In the genomic region with DNA sequence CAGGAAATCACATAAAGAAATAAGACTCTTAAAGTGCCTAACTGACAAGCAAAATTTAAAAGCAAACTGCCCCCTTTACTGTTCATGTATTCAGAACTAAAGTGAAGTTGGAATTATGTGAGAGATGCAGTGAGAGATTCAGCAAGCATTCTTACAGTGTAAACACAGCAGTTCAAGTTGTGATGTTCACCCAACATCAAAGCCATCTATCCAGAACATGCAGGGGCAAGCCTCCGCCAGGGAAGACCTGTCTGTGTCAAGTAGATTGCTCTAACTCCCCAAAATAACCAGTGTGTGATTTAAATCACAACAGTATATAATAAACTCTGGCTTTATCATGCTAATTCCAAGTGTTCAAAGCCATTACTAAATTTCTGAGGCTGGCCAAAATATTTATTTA, we compare ENCODE assay signal across 24 cellular contexts.
A peak's percentile ranks its signal among the peaks of the same experiment; 100 is the strongest.
DNase-seq lines count a peak whose midpoint lies in the region; ATAC-seq and TF ChIP-seq lines count a peak whose summit lies in the region.
"Had no signal": no experiment of that assay in that cellular context is flagged by ENCODE, and none has a peak within 500 bp of the region (broad histone marks: within the 10 kb centered on the region; RNA-seq: fewer than 3 reads in every experiment).

No MANE protein-coding gene starts in this region.

- H3K36me3 Mint-ChIP-seq in H9 (ENCODE audit: insufficient read depth in 1 of 3, low read depth in 3 of 3): no peaks in the 10 kb centered on the region
- H3K36me3 Mint-ChIP-seq: stimulated activated memory B cell treated with anti-CD40 and anti-IgM and Interleukin-4, amounts not matched to agents 10 μg/mL and 1 μg/mL and 100 μg/mL, for 72 hours had no signal

- no peak for TF ChIP-seq POLR2A in prostate gland (IDR thresholded peaks at IDR 0.05)

- H3K27me3 Mint-ChIP-seq in H9 (ENCODE audit: low read depth): no peaks in the 10 kb centered on the region
- H3K27me3 Mint-ChIP-seq: activated B cell treated with CpG ODN at 0.5 μM for 24 hours; CD4-positive, alpha-beta T cell; stimulated activated memory B cell treated with anti-CD40 and anti-IgM and Interleukin-4, amounts not matched to agents 10 μg/mL and 1 μg/mL and 100 μg/mL, for 72 hours had no signal

- H3T11ph ChIP-seq in H9 (ENCODE audit: low read length): no peak overlapping the region

- TF ChIP-seq CTCF in H9 (conservative IDR thresholded peaks at IDR 0.05) (no peak), VCaP (conservative IDR thresholded peaks at IDR 0.05) (no peak), foreskin keratinocyte (conservative IDR thresholded peaks at IDR 0.05) (no peak), prostate gland (IDR thresholded peaks at IDR 0.05) (no peak)

- no peak overlapping the region for H2AK5ac ChIP-seq in H9 (ENCODE audit: insufficient read length, low read length)

- H3K23me2 ChIP-seq in H9 (ENCODE audit: insufficient read length, low read depth, low read length, poor library complexity, severe bottlenecking): no peaks in the 10 kb centered on the region

- peaks cover 3% of the 10 kb centered on the region for H3K79me1 ChIP-seq in H9 (ENCODE audit: insufficient read depth, low read depth, low read length, poor library complexity, severe bottlenecking)

- peaks cover 23 to 29% of the 10 kb centered on the region in 2 experiments for H3K4me1 Mint-ChIP-seq in H9
- H3K4me1 Mint-ChIP-seq: activated B cell treated with CpG ODN at 0.5 μM for 24 hours; activated naive CD8-positive, alpha-beta T cell treated with anti-CD3 and anti-CD28 coated beads, Interleukin-2, amount 50 U/mL, for 24 hours; stimulated activated memory B cell treated with anti-CD40 and anti-IgM and Interleukin-4, amounts not matched to agents 10 μg/mL and 1 μg/mL and 100 μg/mL, for 72 hours had no signal

- H3K18ac ChIP-seq in H9 (ENCODE audit: insufficient read length, low read depth, low read length): no peak overlapping the region

- no peak overlapping the region for H3K4ac ChIP-seq in H9 (ENCODE audit: low read depth, low read length)

- peaks cover 2% of the 10 kb centered on the region; the same call in 1 of the 2 replicates for H3K4me1 ChIP-seq in H9 (ENCODE audit: insufficient read depth, low read length)
- H3K4me1 ChIP-seq in foreskin keratinocyte: peaks cover 9% of the 10 kb centered on the region
- H3K4me1 ChIP-seq in prostate gland (replicated peaks): no peaks in the 10 kb centered on the region
- H3K4me1 ChIP-seq: heart right ventricle had no signal

- H3K27ac Mint-ChIP-seq in H9: peak overlapping the region in 2 of 3 experiments; percentile 17 to 95; a peak in 4 of 7 replicates
- H3K27ac Mint-ChIP-seq: activated B cell treated with CpG ODN at 0.5 μM for 24 hours; activated naive CD8-positive, alpha-beta T cell treated with anti-CD3 and anti-CD28 coated beads, Interleukin-2, amount 50 U/mL, for 24 hours; CD4-positive, alpha-beta T cell; stimulated activated memory B cell treated with anti-CD40 and anti-IgM and Interleukin-4, amounts not matched to agents 10 μg/mL and 1 μg/mL and 100 μg/mL, for 72 hours had no signal

- H4K20me1 ChIP-seq in H9 (ENCODE audit: control insufficient read depth, insufficient read depth, insufficient read length): no peaks in the 10 kb centered on the region

- H4K91ac ChIP-seq in H9 (ENCODE audit: insufficient read length, low read depth, low read length): no peak overlapping the region

- WGBS in H9 (ENCODE audit: extremely low coverage, insufficient read length, low lambda C conversion rate): no CpG with 5 or more reads among the region's 1 CpG
- WGBS in prostate gland: 31% methylated on average over 1 of the region's 1 CpG

- no peaks in the 10 kb centered on the region for H3K79me2 ChIP-seq in H9 (ENCODE audit: insufficient read depth, low read length)

- no peak overlapping the region for H3K9ac ChIP-seq in H9 (ENCODE audit: extremely low read depth, insufficient read length, low read length)

- H3K4me3 ChIP-seq in prostate gland: no peak overlapping the region
- H3K4me3 ChIP-seq: heart right ventricle, thoracic aorta had no signal

- no peak overlapping the region for H2BK5ac ChIP-seq in H9 (ENCODE audit: insufficient read length, low read length)

- H4K5ac ChIP-seq in H9 (ENCODE audit: insufficient read length, low read depth, low read length): no peak overlapping the region

- H2AFZ ChIP-seq in H9 (ENCODE audit: low read length): no peak overlapping the region

- no peak overlapping the region for H4K8ac ChIP-seq in H9 (replicated peaks; ENCODE audit: insufficient read length, low read depth, low read length)

- ATAC-seq in foreskin keratinocyte: peak; percentile 76
- no peak for ATAC-seq in GM21529 (IDR thresholded peaks at IDR 0.05; ENCODE audit: unreplicated experiment)
- ATAC-seq: activated naive CD8-positive, alpha-beta T cell treated with anti-CD3 and anti-CD28 coated beads, Interleukin-2, amount 50 U/mL, for 24 hours; heart right ventricle; SK-N-SH treated with all-trans-retinoic acid at 6 μM for 48 hours; stimulated activated memory B cell treated with anti-CD40 and anti-IgM and Interleukin-4, amounts not matched to agents 10 μg/mL and 1 μg/mL and 100 μg/mL, for 72 hours had no signal

- no peak overlapping the region for H3K14ac ChIP-seq in H9 (ENCODE audit: insufficient read depth, low read length)

- no peak for DNase-seq in H9
- DNase-seq in foreskin keratinocyte: peak; percentile 63 to 79
- DNase-seq in prostate gland (ENCODE audit: low spot score): peak; percentile 42
- DNase-seq in NCI-H2227 treated with DMSO at 0.1 percent for 48 hours (lab: John Stamatoyannopoulos, UW): no peak
- no peak for DNase-seq in NCI-H2029 (lab: John Stamatoyannopoulos, UW)
- DNase-seq: activated B cell treated with CpG ODN at 0.5 μM for 24 hours; activated CD4-positive, alpha-beta T cell treated with anti-CD3 and anti-CD28 coated beads, Interleukin-2, amount 50 U/mL, for 48 hours; activated effector memory CD4-positive, alpha-beta T cell treated with anti-CD3 and anti-CD28 coated beads, Interleukin-2, amount 50 U/mL, for 16 hours; activated naive CD8-positive, alpha-beta T cell treated with anti-CD3 and anti-CD28 coated beads, Interleukin-2, amount 50 U/mL, for 24 hours; activated T-cell treated with anti-CD3 and anti-CD28 coated beads for 4 hours; CD4-positive, alpha-beta T cell; cortex of kidney; DMS153; GF-D8; heart right ventricle; NCI-H774; small intestine; T-helper 9 cell had no signal

- no peak overlapping the region for H3K23ac ChIP-seq in H9 (ENCODE audit: insufficient read length, low read depth, low read length)

- no peaks in the 10 kb centered on the region for H3K36me3 ChIP-seq in prostate gland
- H3K36me3 ChIP-seq: heart right ventricle, thoracic aorta had no signal

- H3K27ac ChIP-seq in H9 (ENCODE audit: insufficient read length, low read depth, low read length) (no peak overlapping the region), VCaP (peak overlapping the region; percentile 11; the same call in 1 of the 2 replicates), foreskin keratinocyte (no peak overlapping the region), prostate gland (no peak overlapping the region)
- H3K27ac ChIP-seq: heart right ventricle, RWPE1, thoracic aorta had no signal

- H3K9me3 Mint-ChIP-seq in H9: no peaks in the 10 kb centered on the region
- H3K9me3 Mint-ChIP-seq: stimulated activated memory B cell treated with anti-CD40 and anti-IgM and Interleukin-4, amounts not matched to agents 10 μg/mL and 1 μg/mL and 100 μg/mL, for 72 hours had no signal

- no peak overlapping the region for H3K4me2 ChIP-seq in H9 (ENCODE audit: insufficient read depth, insufficient read length, low read length)

- H3K9me3 ChIP-seq in H9 (ENCODE audit: control insufficient read depth, low read depth, low read length) (no peaks in the 10 kb centered on the region), prostate gland (no peaks in the 10 kb centered on the region)
- H3K9me3 ChIP-seq: thoracic aorta had no signal

- no peak overlapping the region for H2BK20ac ChIP-seq in H9 (ENCODE audit: low read depth, low read length, poor library complexity, severe bottlenecking)

- H2BK12ac ChIP-seq in H9 (ENCODE audit: insufficient read length, low read depth, low read length): no peak overlapping the region

- H3K4me3 Mint-ChIP-seq in H9: no peak overlapping the region
- H3K4me3 Mint-ChIP-seq: activated B cell treated with CpG ODN at 0.5 μM for 24 hours; activated naive CD8-positive, alpha-beta T cell treated with anti-CD3 and anti-CD28 coated beads, Interleukin-2, amount 50 U/mL, for 24 hours; CD4-positive, alpha-beta T cell; stimulated activated memory B cell treated with anti-CD40 and anti-IgM and Interleukin-4, amounts not matched to agents 10 μg/mL and 1 μg/mL and 100 μg/mL, for 72 hours had no signal

- H2BK15ac ChIP-seq in H9 (ENCODE audit: low read depth, low read length): no peak overlapping the region

- no peak overlapping the region for H2BK120ac ChIP-seq in H9 (ENCODE audit: low read depth, low read length, poor library complexity, severe bottlenecking)

- intact Hi-C loops in prostate gland (cut with DNase I): no loop called here

- no peak overlapping the region for H3K56ac ChIP-seq in H9 (ENCODE audit: insufficient read length, low read depth, low read length)

- H3K27me3 ChIP-seq in H9 (ENCODE audit: insufficient read depth, low read length) (no peaks in the 10 kb centered on the region), foreskin keratinocyte (no peaks in the 10 kb centered on the region), prostate gland (replicated peaks; ENCODE audit: insufficient read depth) (no peaks in the 10 kb centered on the region)
- H3K27me3 ChIP-seq: heart right ventricle had no signal

Comparison
In these comparisons a context has a peak if more than half of its experiments do, and no peak if none do; other contexts are left out.
1. DNase-seq: peak in foreskin keratinocyte (2 of 2) and prostate gland (single experiment); none in H9 (single experiment), NCI-H2227 treated with DMSO at 0.1 percent for 48 hours (single experiment) and NCI-H2029 (single experiment).